ENCODE assay signal across 21 cellular contexts in genomic region chr15:38534691-38535090, GRCh38. TPM values are rescaled to one million over a fixed set of nuclear protein-coding genes. Genes with fewer than 3 reads are reported as not detected.
DNase-seq lines count a peak whose midpoint lies in the region; ATAC-seq and TF ChIP-seq lines count a peak whose summit lies in the region.
"Had no signal": no experiment of that assay in that cellular context is flagged by ENCODE, and none has a peak within 500 bp of the region (broad histone marks: within the 10 kb centered on the region; RNA-seq: fewer than 3 reads in every experiment).

No MANE protein-coding gene starts in this region.

- intact Hi-C loops in dorsolateral prefrontal cortex (cut with DNase I): no loop called here

- no peak overlapping the region for H3K4me3 ChIP-seq in dorsolateral prefrontal cortex
- H3K4me3 ChIP-seq: GM23338, neural progenitor cell, PC-9 had no signal

- no peak for ATAC-seq in activated T-cell treated with anti-CD3 and anti-CD28 coated beads, Interleukin-2, amount 50 U/mL, for 72 hours (replicated peaks in 1 of 2)
- ATAC-seq in activated T-cell treated with anti-CD3 and anti-CD28 coated beads, Interleukin-2, amount 50 U/mL, for 4 hours: no peak
- ATAC-seq in stimulated activated effector memory CD8-positive, alpha-beta T cell treated with anti-CD3 and anti-CD28 coated beads, Interleukin-12 subunit alpha, Interleukin-12 subunit beta, amount 100 ng/mL, for 72 hours: no peak
- no peak for ATAC-seq in HG03469 (IDR thresholded peaks at IDR 0.05; ENCODE audit: unreplicated experiment)
- ATAC-seq: GM23338, sciatic nerve had no signal

- H3K27ac ChIP-seq in dorsolateral prefrontal cortex: peak overlapping the region in 53 of 59 donors; percentile 4 to 86 (median 67)
- H3K27ac ChIP-seq: neural progenitor cell, PC-9, VCaP had no signal

- CTCF ChIA-PET in activated CD4-positive, alpha-beta memory T cell treated with anti-CD3 and anti-CD28 coated beads, Interleukin-2, amount 10 ng/mL, durations not matched to agents 7 days and 5 days (lab: Charles Lee): interaction anchor here (1.0 to 1.4 kb wide), 4 partner anchors 94 to 165 kb away, joined by 3 to 5 read pairs (median 3); no protein-coding TSS in a partner anchor

- H3K27me3 Mint-ChIP-seq in activated T-cell treated with anti-CD3 and anti-CD28 coated beads, Interleukin-2, amount 50 U/mL, for 72 hours (ENCODE audit: low read depth): no peaks in the 10 kb centered on the region
- H3K27me3 Mint-ChIP-seq in activated T-cell treated with anti-CD3 and anti-CD28 coated beads, Interleukin-2, amount 50 U/mL, for 4 hours (ENCODE audit: low read depth): no peaks in the 10 kb centered on the region
- H3K27me3 Mint-ChIP-seq in activated CD4-positive, alpha-beta memory T cell treated with anti-CD3 and anti-CD28 coated beads, Interleukin-2, amount 10 ng/mL, durations not matched to agents 7 days and 5 days: no peaks in the 10 kb centered on the region
- H3K27me3 Mint-ChIP-seq: IgD-negative memory B cell had no signal

- POLR2A ChIA-PET in activated CD4-positive, alpha-beta memory T cell treated with anti-CD3 and anti-CD28 coated beads, Interleukin-2, amount 10 ng/mL, durations not matched to agents 7 days and 5 days (lab: Charles Lee): interaction anchor here (0.7 to 1.5 kb wide), 6 partner anchors 14 to 150 kb away, joined by 3 to 5 read pairs (median 4); no protein-coding TSS in a partner anchor

- no peak for TF ChIP-seq CTCF in dorsolateral prefrontal cortex (IDR thresholded peaks at IDR 0.05 in 54 of 56, conservative IDR thresholded peaks at IDR 0.05 in 2 of 56; ENCODE audit: low read depth in 1 of 56, partially characterized antibody in 56 of 56)

- peaks cover 98% of the 10 kb centered on the region for H3K4me1 Mint-ChIP-seq in activated T-cell treated with anti-CD3 and anti-CD28 coated beads, Interleukin-2, amount 50 U/mL, for 72 hours (ENCODE audit: low read depth)
- H3K4me1 Mint-ChIP-seq in activated T-cell treated with anti-CD3 and anti-CD28 coated beads, Interleukin-2, amount 50 U/mL, for 4 hours (ENCODE audit: low read depth): peaks cover 98% of the 10 kb centered on the region
- H3K4me1 Mint-ChIP-seq in activated CD4-positive, alpha-beta memory T cell treated with anti-CD3 and anti-CD28 coated beads, Interleukin-2, amount 10 ng/mL, durations not matched to agents 7 days and 5 days: peaks cover 99% of the 10 kb centered on the region
- peaks cover 98% of the 10 kb centered on the region for H3K4me1 Mint-ChIP-seq in stimulated activated effector memory CD8-positive, alpha-beta T cell treated with anti-CD3 and anti-CD28 coated beads, Interleukin-12 subunit alpha, Interleukin-12 subunit beta, amount 100 ng/mL, for 72 hours

- no peak for DNase-seq in activated T-cell treated with anti-CD3 and anti-CD28 coated beads, Interleukin-2, amount 50 U/mL, for 72 hours
- DNase-seq in activated T-cell treated with anti-CD3 and anti-CD28 coated beads, Interleukin-2, amount 50 U/mL, for 4 hours: no peak
- no peak for DNase-seq in activated CD4-positive, alpha-beta memory T cell treated with anti-CD3 and anti-CD28 coated beads, Interleukin-2, amount 10 ng/mL, durations not matched to agents 7 days and 5 days
- DNase-seq in dorsolateral prefrontal cortex: no peak
- no peak for DNase-seq in stimulated activated effector memory CD8-positive, alpha-beta T cell treated with anti-CD3 and anti-CD28 coated beads, Interleukin-12 subunit alpha, Interleukin-12 subunit beta, amount 100 ng/mL, for 72 hours (ENCODE audit: low spot score in 2 of 2)
- no peak for DNase-seq in RKO (ENCODE audit: low spot score)
- no peak for DNase-seq in amygdala (lab: John Stamatoyannopoulos, UW)
- DNase-seq: activated effector memory CD4-positive, alpha-beta T cell treated with Interleukin-2 at 50 U/mL for 16 hours; DMS 273 treated with DMSO at 0.1 percent for 48 hours; erythroblast; foreskin melanocyte; PC-9; SHP77 treated with DMSO at 0.1 percent for 48 hours; stimulated activated CD4-positive, alpha-beta T cell treated with anti-CD3 and anti-CD28 coated beads, Interleukin-15, amount 100 ng/mL, for 24 hours had no signal

- peaks cover 0 to 2% of the 10 kb centered on the region in 2 donors for H3K9me3 Mint-ChIP-seq in activated T-cell treated with anti-CD3 and anti-CD28 coated beads, Interleukin-2, amount 50 U/mL, for 72 hours
- H3K9me3 Mint-ChIP-seq in activated T-cell treated with anti-CD3 and anti-CD28 coated beads, Interleukin-2, amount 50 U/mL, for 4 hours: no peaks in the 10 kb centered on the region
- no peaks in the 10 kb centered on the region for H3K9me3 Mint-ChIP-seq in activated CD4-positive, alpha-beta memory T cell treated with anti-CD3 and anti-CD28 coated beads, Interleukin-2, amount 10 ng/mL, durations not matched to agents 7 days and 5 days
- no peaks in the 10 kb centered on the region for H3K9me3 Mint-ChIP-seq in stimulated activated effector memory CD8-positive, alpha-beta T cell treated with anti-CD3 and anti-CD28 coated beads, Interleukin-12 subunit alpha, Interleukin-12 subunit beta, amount 100 ng/mL, for 72 hours
- H3K9me3 Mint-ChIP-seq: GM23338, IgD-negative memory B cell, neural progenitor cell had no signal

- H3K27me3 ChIP-seq in dorsolateral prefrontal cortex: no peaks in the 10 kb centered on the region
- H3K27me3 ChIP-seq: neural progenitor cell had no signal

- peaks cover 19 to 47% of the 10 kb centered on the region in 2 donors for H3K36me3 Mint-ChIP-seq in activated T-cell treated with anti-CD3 and anti-CD28 coated beads, Interleukin-2, amount 50 U/mL, for 72 hours (ENCODE audit: insufficient read depth in 2 of 2)
- peaks cover 57% of the 10 kb centered on the region for H3K36me3 Mint-ChIP-seq in activated T-cell treated with anti-CD3 and anti-CD28 coated beads, Interleukin-2, amount 50 U/mL, for 4 hours (ENCODE audit: insufficient read depth)
- peaks cover 95% of the 10 kb centered on the region for H3K36me3 Mint-ChIP-seq in activated CD4-positive, alpha-beta memory T cell treated with anti-CD3 and anti-CD28 coated beads, Interleukin-2, amount 10 ng/mL, durations not matched to agents 7 days and 5 days (ENCODE audit: low read depth)
- H3K36me3 Mint-ChIP-seq in stimulated activated effector memory CD8-positive, alpha-beta T cell treated with anti-CD3 and anti-CD28 coated beads, Interleukin-12 subunit alpha, Interleukin-12 subunit beta, amount 100 ng/mL, for 72 hours: peaks cover 100% of the 10 kb centered on the region

- peak overlapping the region in 1 of 2 donors; percentile 19 for H3K4me3 Mint-ChIP-seq in activated T-cell treated with anti-CD3 and anti-CD28 coated beads, Interleukin-2, amount 50 U/mL, for 72 hours
- H3K4me3 Mint-ChIP-seq in activated T-cell treated with anti-CD3 and anti-CD28 coated beads, Interleukin-2, amount 50 U/mL, for 4 hours: no peak overlapping the region
- no peak overlapping the region for H3K4me3 Mint-ChIP-seq in activated CD4-positive, alpha-beta memory T cell treated with anti-CD3 and anti-CD28 coated beads, Interleukin-2, amount 10 ng/mL, durations not matched to agents 7 days and 5 days
- peak overlapping the region; percentile 44 for H3K4me3 Mint-ChIP-seq in stimulated activated effector memory CD8-positive, alpha-beta T cell treated with anti-CD3 and anti-CD28 coated beads, Interleukin-12 subunit alpha, Interleukin-12 subunit beta, amount 100 ng/mL, for 72 hours
- H3K4me3 Mint-ChIP-seq: GM23338, neural progenitor cell had no signal

- H3K27ac Mint-ChIP-seq in activated T-cell treated with anti-CD3 and anti-CD28 coated beads, Interleukin-2, amount 50 U/mL, for 72 hours: peak overlapping the region; percentile 58
- H3K27ac Mint-ChIP-seq in activated CD4-positive, alpha-beta memory T cell treated with anti-CD3 and anti-CD28 coated beads, Interleukin-2, amount 10 ng/mL, durations not matched to agents 7 days and 5 days: peak overlapping the region; percentile 42
- H3K27ac Mint-ChIP-seq in stimulated activated effector memory CD8-positive, alpha-beta T cell treated with anti-CD3 and anti-CD28 coated beads, Interleukin-12 subunit alpha, Interleukin-12 subunit beta, amount 100 ng/mL, for 72 hours: peak overlapping the region; percentile 52
- H3K27ac Mint-ChIP-seq: GM23338, neural progenitor cell had no signal

RNA-seq across cellular contexts. Expression of gene RASGRP1, which starts 29.9 kb away (rescaled TPM):
- total RNA-seq in activated T-cell treated with anti-CD3 and anti-CD28 coated beads, Interleukin-2, amount 50 U/mL, for 72 hours: 100 to 1,000 TPM; 173 to 183 TPM
- 10 to 100 TPM; 36.9 to 55.5 (median 47.6) TPM for total RNA-seq in activated T-cell treated with anti-CD3 and anti-CD28 coated beads, Interleukin-2, amount 50 U/mL, for 4 hours
- 100 to 1,000 TPM; 200 to 208 TPM for total RNA-seq in activated CD4-positive, alpha-beta memory T cell treated with anti-CD3 and anti-CD28 coated beads, Interleukin-2, amount 10 ng/mL, durations not matched to agents 7 days and 5 days
- 10 to 100 TPM; 12.6 to 59.7 (median 33.3) TPM for total RNA-seq in dorsolateral prefrontal cortex
- total RNA-seq: MCF 10A had no signal
